15 cellular contexts compared by ENCODE assay signal in genomic region chr7:155315977-155316376, GRCh38. TPM values are rescaled to one million over a fixed set of nuclear protein-coding genes. Genes with fewer than 3 reads are reported as not detected.
DNase-seq lines count a peak whose midpoint lies in the region; ATAC-seq and TF ChIP-seq lines count a peak whose summit lies in the region.
"Had no signal": no experiment of that assay in that cellular context is flagged by ENCODE, and none has a peak within 500 bp of the region (broad histone marks: within the 10 kb centered on the region; RNA-seq: fewer than 3 reads in every experiment).

No MANE protein-coding gene starts in this region.

- H2BK20ac ChIP-seq in IMR-90 (ENCODE audit: low read depth, low read length), result no peak overlapping the region

- no peak overlapping the region for H3K4me2 ChIP-seq in IMR-90 (ENCODE audit: low read depth, low read length)
- H3K4me2 ChIP-seq: GM23338 had no signal

- intact Hi-C loops in IMR-90 (cut with micrococcal nuclease), result no loop called here

- no peak overlapping the region for H3K56ac ChIP-seq in IMR-90 (ENCODE audit: extremely low read depth, insufficient read depth, low read length)

- dilution Hi-C loops in IMR-90 (cut with HindIII; ENCODE audit: low sequenced_read_pairs, unreplicated experiment), result no loop called here

- H2BK15ac ChIP-seq in IMR-90 (ENCODE audit: low read depth, low read length), result no peak overlapping the region

- no peak overlapping the region for H3K27ac Mint-ChIP-seq in endodermal cell
- H3K27ac Mint-ChIP-seq in osteocyte (ENCODE audit: unreplicated experiment), result no peak overlapping the region
- no peak overlapping the region for H3K27ac Mint-ChIP-seq in T-helper 17 cell
- H3K27ac Mint-ChIP-seq: CD14-positive monocyte; CD4-positive, alpha-beta memory T cell; GM23338; IgD-negative memory B cell had no signal

- H4K20me1 ChIP-seq in IMR-90 (ENCODE audit: insufficient read depth, low read length), result no peaks in the 10 kb centered on the region

- H3K36me3 ChIP-seq in IMR-90 (ENCODE audit: control insufficient read depth, insufficient read depth, low read length) (no peaks in the 10 kb centered on the region), endodermal cell (ENCODE audit: control insufficient read depth, insufficient read depth, low read length) (no peaks in the 10 kb centered on the region)
- H3K36me3 ChIP-seq: BE2C had no signal

- H3K4me1 ChIP-seq in IMR-90 (ENCODE audit: control insufficient read depth, insufficient read depth, low read length) (no peaks in the 10 kb centered on the region), endodermal cell (ENCODE audit: control insufficient read depth, insufficient read depth, low read length) (no peaks in the 10 kb centered on the region)
- H3K4me1 ChIP-seq: BE2C had no signal

- H3K36me3 Mint-ChIP-seq in endodermal cell (ENCODE audit: low read depth) (no peaks in the 10 kb centered on the region), osteocyte (ENCODE audit: unreplicated experiment) (no peaks in the 10 kb centered on the region), T-helper 17 cell (ENCODE audit: low read depth) (no peaks in the 10 kb centered on the region)

- H4K8ac ChIP-seq in IMR-90 (ENCODE audit: low read depth in 2 of 2, low read length in 2 of 2), result no peak overlapping the region

- H3K4me3 Mint-ChIP-seq in endodermal cell (no peak overlapping the region), osteocyte (ENCODE audit: unreplicated experiment) (no peak overlapping the region), T-helper 17 cell (no peak overlapping the region)
- H3K4me3 Mint-ChIP-seq: CD14-positive monocyte; CD4-positive, alpha-beta memory T cell; GM23338; IgD-negative memory B cell had no signal

- H3K4me1 Mint-ChIP-seq in endodermal cell (no peaks in the 10 kb centered on the region), osteocyte (ENCODE audit: unreplicated experiment) (no peaks in the 10 kb centered on the region), T-helper 17 cell (no peaks in the 10 kb centered on the region)
- H3K4me1 Mint-ChIP-seq: CD14-positive monocyte; CD4-positive, alpha-beta memory T cell; GM23338; IgD-negative memory B cell had no signal

- H4K91ac ChIP-seq in IMR-90 (ENCODE audit: insufficient read depth, low read depth, low read length), result no peak overlapping the region

- no peak overlapping the region for H4K5ac ChIP-seq in IMR-90 (ENCODE audit: low read depth, low read length)

- CTCF ChIA-PET in IMR-90 (lab: Yijun Ruan, JAX), result interaction anchor here (1.0 kb wide), 1 partner anchor 10 kb away, joined by 3 read pairs; no protein-coding TSS in a partner anchor

- DNase-seq in IMR-90, result no peak
- peak; percentile 32 for DNase-seq in endodermal cell
- DNase-seq in osteocyte (ENCODE audit: extremely low spot score, unreplicated experiment), result peak; percentile 56
- no peak for DNase-seq in AG08396 (ENCODE audit: low spot score)
- no peak for DNase-seq in T-helper 17 cell
- DNase-seq: BE2C; CD4-positive, alpha-beta memory T cell; DMS153; DMS79; GDM1; HCEC 1CT had no signal

- no peak overlapping the region for H3K4ac ChIP-seq in IMR-90 (ENCODE audit: low read depth, low read length)

- 51% methylated on average over 5 of the region's 8 CpGs; no CpG with 5 or more reads in 1 of the 2 experiments for WGBS in IMR-90 (ENCODE audit: extremely low coverage in 2 of 2, insufficient read length in 1 of 2), 2 experiments
- 88 to 95% methylated on average over 8 of the region's 8 CpGs for WGBS in endodermal cell (ENCODE audit: insufficient coverage in 1 of 2, insufficient read length in 1 of 2), 2 experiments

- no peak for TF ChIP-seq RAD21 in IMR-90 (IDR thresholded peaks at IDR 0.05; ENCODE audit: low read length)

- no peak overlapping the region for H3K18ac ChIP-seq in IMR-90 (ENCODE audit: low read depth, low read length)

- no peak overlapping the region for H2BK5ac ChIP-seq in IMR-90 (ENCODE audit: low read depth, low read length, poor library complexity, severe bottlenecking)

- H3K4me3 ChIP-seq in IMR-90 (ENCODE audit: insufficient read depth, low read depth, low read length) (no peak overlapping the region), endodermal cell (ENCODE audit: low read length) (no peak overlapping the region)
- H3K4me3 ChIP-seq: GM23338 had no signal

- ATAC-seq in IMR-90 (ENCODE audit: low read depth) (no peak), HG02588 (IDR thresholded peaks at IDR 0.05; ENCODE audit: unreplicated experiment) (no peak), T-helper 17 cell (no peak)
- ATAC-seq: GM23338 had no signal

- H3K9me1 ChIP-seq in IMR-90 (ENCODE audit: insufficient read depth, low read length), result no peaks in the 10 kb centered on the region

- peak overlapping the region; percentile 23 for H2AFZ ChIP-seq in IMR-90 (replicated peaks; ENCODE audit: low read length, poor library complexity)
- H2AFZ ChIP-seq: GM23338 had no signal

- no peak overlapping the region for H3K14ac ChIP-seq in IMR-90 (replicated peaks; ENCODE audit: low read depth, low read length)

- peaks cover 7% of the 10 kb centered on the region for H3K27me3 Mint-ChIP-seq in endodermal cell (ENCODE audit: insufficient read depth)
- H3K27me3 Mint-ChIP-seq in osteocyte (ENCODE audit: unreplicated experiment), result peaks cover 14% of the 10 kb centered on the region
- H3K27me3 Mint-ChIP-seq in T-helper 17 cell, result no peaks in the 10 kb centered on the region
- H3K27me3 Mint-ChIP-seq: IgD-negative memory B cell had no signal

- H2AK9ac ChIP-seq in IMR-90 (replicated peaks; ENCODE audit: low read depth, low read length, poor library complexity), result no peak overlapping the region

- no TSS peak for BruUV-seq in IMR-90 (replicated peaks; lab: Mats Ljungman, UMichigan)

- no peaks in the 10 kb centered on the region for H3K9me3 Mint-ChIP-seq in endodermal cell
- no peaks in the 10 kb centered on the region for H3K9me3 Mint-ChIP-seq in osteocyte (ENCODE audit: unreplicated experiment)
- H3K9me3 Mint-ChIP-seq: CD4-positive, alpha-beta memory T cell; GM23338 had no signal

- no peaks in the 10 kb centered on the region for H3K79me1 ChIP-seq in IMR-90 (ENCODE audit: low read depth in 1 of 2, low read length in 2 of 2)

- H3K27me3 ChIP-seq in IMR-90 (ENCODE audit: control insufficient read depth, insufficient read depth, low read length) (no peaks in the 10 kb centered on the region), endodermal cell (ENCODE audit: control insufficient read depth, insufficient read depth, low read length, poor library complexity, severe bottlenecking) (peaks cover 8% of the 10 kb centered on the region)
- H3K27me3 ChIP-seq: BE2C had no signal

- H3K23ac ChIP-seq in IMR-90 (ENCODE audit: low read depth, low read length), result no peak overlapping the region

- no peak for TF ChIP-seq POLR2A in IMR-90 (IDR thresholded peaks at IDR 0.05; ENCODE audit: low read depth, low read length)

- H3K27ac ChIP-seq in IMR-90 (ENCODE audit: insufficient read depth, low read length) (no peak overlapping the region), endodermal cell (ENCODE audit: low read depth, low read length) (no peak overlapping the region)

- no peak overlapping the region for H2BK120ac ChIP-seq in IMR-90 (ENCODE audit: low read depth, low read length)

- in situ Hi-C loops in IMR-90 (cut with MboI; ENCODE audit: low sequenced_read_pairs), result no loop called here

- no peak for TF ChIP-seq CTCF in IMR-90 (conservative IDR thresholded peaks at IDR 0.05; ENCODE audit: low read depth, low read length)
- TF ChIP-seq CTCF in endodermal cell (conservative IDR thresholded peaks at IDR 0.05), result no peak
- TF ChIP-seq CTCF in osteocyte (IDR thresholded peaks at IDR 0.05), result no peak

- POLR2A ChIA-PET in IMR-90 (lab: Charles Lee; ENCODE audit: unreplicated experiment), result no interaction called here

- H2AK5ac ChIP-seq in IMR-90 (ENCODE audit: low read depth, low read length), result no peak overlapping the region

- H3K9me3 ChIP-seq in IMR-90 (ENCODE audit: control insufficient read depth, insufficient read depth, low read length), result no peaks in the 10 kb centered on the region
- no peaks in the 10 kb centered on the region for H3K9me3 ChIP-seq in endodermal cell (ENCODE audit: control insufficient read depth, low read length)
- peaks cover 2% of the 10 kb centered on the region for H3K9me3 ChIP-seq in T-helper 17 cell (ENCODE audit: control insufficient read depth, low read length, poor library complexity, severe bottlenecking)
- H3K9me3 ChIP-seq: BE2C had no signal

- H3K9ac ChIP-seq in IMR-90 (ENCODE audit: low read depth, low read length) (no peak overlapping the region), endodermal cell (ENCODE audit: extremely low read depth, low read length, poor library complexity, severe bottlenecking) (no peak overlapping the region)

TF ChIP-seq in IMR-90, 13 proteins besides CTCF, POLR2A, EP300 and RAD21:
- TF ChIP-seq MAZ (IDR thresholded peaks at IDR 0.05; ENCODE audit: borderline replicate concordance, low read depth, low read length) (no peak), MXI1 (IDR thresholded peaks at IDR 0.05; ENCODE audit: borderline replicate concordance, low read depth, low read length) (no peak), SMC3 (IDR thresholded peaks at IDR 0.05; ENCODE audit: low read depth, low read length) (no peak), NFE2L2 (IDR thresholded peaks at IDR 0.05; ENCODE audit: low read depth, low read length) (no peak), ELK1 (IDR thresholded peaks at IDR 0.05; ENCODE audit: borderline replicate concordance, low read depth, low read length) (no peak), MAFK (IDR thresholded peaks at IDR 0.05; ENCODE audit: low read depth, low read length) (no peak), FOS (IDR thresholded peaks at IDR 0.05; ENCODE audit: low read depth, low read length) (no peak)

RNA-seq across cellular contexts. Expression of gene INSIG1, which starts 18.3 kb away (rescaled TPM):
- total RNA-seq in IMR-90 (2012; rRNA removed), result 26.0 and 32.8 TPM in 2 replicates
- polyA plus RNA-seq in IMR-90 (2012; rRNA removed), result 19.0 and 19.9 TPM in 2 replicates
- polyA plus RNA-seq in IMR-90 (2012; cell fraction: cytosol; rRNA removed), result 14.0 and 17.9 TPM in 2 replicates
- 17.2 and 44.5 TPM in 2 replicates for polyA plus RNA-seq in IMR-90 (2012; cell fraction: nucleus; rRNA removed; ENCODE audit: low replicate concordance)
- 10 to 100 TPM; 27.2 to 36.9 TPM for total RNA-seq in endodermal cell
- polyA plus RNA-seq in endodermal cell (2013, experiment 1 of 2), result 77.8 TPM
- 81.3 TPM for polyA plus RNA-seq in endodermal cell (2013, experiment 2 of 2)
- 16.0 and 21.8 TPM in 2 replicates for total RNA-seq in osteocyte
- 10 to 100 TPM; 53.3 to 55.1 TPM for total RNA-seq in T-helper 17 cell

Comparison
In these comparisons a context has a peak if more than half of its experiments do, and no peak if none do; other contexts are left out.
1. DNase-seq: peak in endodermal cell (single experiment) and osteocyte (single experiment); none in IMR-90 (single experiment), AG08396 (single experiment) and T-helper 17 cell (0 of 3).